In genomic region chr2:134145519-134145918, GRCh38 we compare ENCODE assay signal across 17 cellular contexts.
A peak's percentile ranks its signal among the peaks of the same experiment; 100 is the strongest.
DNase-seq lines count a peak whose midpoint lies in the region; ATAC-seq and TF ChIP-seq lines count a peak whose summit lies in the region.
"Had no signal": no experiment of that assay in that cellular context is flagged by ENCODE, and none has a peak within 500 bp of the region (broad histone marks: within the 10 kb centered on the region; RNA-seq: fewer than 3 reads in every experiment).

No MANE protein-coding gene starts in this region.

- H3K27me3 ChIP-seq in CD4-positive, alpha-beta memory T cell (ENCODE audit: insufficient read depth, low read length): no peaks in the 10 kb centered on the region
- H3K27me3 ChIP-seq in left lung: no peaks in the 10 kb centered on the region
- H3K27me3 ChIP-seq: SJCRH30 had no signal

- H3K27me3 Mint-ChIP-seq in CD4-positive, alpha-beta memory T cell: no peaks in the 10 kb centered on the region
- H3K27me3 Mint-ChIP-seq in central memory CD8-positive, alpha-beta T cell: no peaks in the 10 kb centered on the region
- H3K27me3 Mint-ChIP-seq in naive B cell: no peaks in the 10 kb centered on the region

- peaks cover 14 to 19% of the 10 kb centered on the region in 2 donors for H3K36me3 Mint-ChIP-seq in CD4-positive, alpha-beta memory T cell
- peaks cover 2% of the 10 kb centered on the region for H3K36me3 Mint-ChIP-seq in central memory CD8-positive, alpha-beta T cell (ENCODE audit: insufficient read depth)
- peaks cover 7 to 11% of the 10 kb centered on the region in 2 donors for H3K36me3 Mint-ChIP-seq in naive B cell

- H3K4me1 ChIP-seq in CD4-positive, alpha-beta memory T cell (ENCODE audit: insufficient read depth, low read length): peaks cover 82% of the 10 kb centered on the region
- H3K4me1 ChIP-seq in left lung: peaks cover 9 to 17% of the 10 kb centered on the region in 2 donors

- no peaks in the 10 kb centered on the region for H3K36me3 ChIP-seq in CD4-positive, alpha-beta memory T cell (ENCODE audit: insufficient read depth, low read length)
- no peaks in the 10 kb centered on the region for H3K36me3 ChIP-seq in left lung

- intact Hi-C loops in CD4-positive, alpha-beta memory T cell (cut with micrococcal nuclease): no loop called here
- intact Hi-C loops in left lung (cut with DNase I): no loop called here

- no peak for TF ChIP-seq CTCF in left lung (IDR thresholded peaks at IDR 0.05)

- no peaks in the 10 kb centered on the region for H3K9me3 ChIP-seq in CD4-positive, alpha-beta memory T cell (ENCODE audit: control insufficient read depth in 1 of 2, low read length in 2 of 2)
- no peaks in the 10 kb centered on the region for H3K9me3 ChIP-seq in left lung
- H3K9me3 ChIP-seq: SJCRH30 had no signal

- no peak overlapping the region for H3K27ac ChIP-seq in CD4-positive, alpha-beta memory T cell (ENCODE audit: low read depth, low read length)
- H3K27ac ChIP-seq in left lung: no peak overlapping the region
- H3K27ac ChIP-seq: RWPE1, SJCRH30 had no signal

- H3K27ac Mint-ChIP-seq in CD4-positive, alpha-beta memory T cell: peak overlapping the region; percentile 6 to 87 (median 51)
- H3K27ac Mint-ChIP-seq in central memory CD8-positive, alpha-beta T cell (ENCODE audit: low read depth): peak overlapping the region; percentile 30
- H3K27ac Mint-ChIP-seq in naive B cell: peak overlapping the region; percentile 58 to 89 (median 78)

- H3K4me3 Mint-ChIP-seq in CD4-positive, alpha-beta memory T cell: peak overlapping the region in 1 of 8 donors; percentile 46
- H3K4me3 Mint-ChIP-seq in central memory CD8-positive, alpha-beta T cell: no peak overlapping the region
- peak overlapping the region in 1 of 8 donors; percentile 21 for H3K4me3 Mint-ChIP-seq in naive B cell

- CTCF ChIA-PET in CD4-positive, alpha-beta memory T cell (lab: Charles Lee; ENCODE audit: partially characterized antibody): interaction anchor here (1.6 kb wide), 1 partner anchor 9 kb away, joined by 4 read pairs; no protein-coding TSS in a partner anchor

- ATAC-seq in central memory CD8-positive, alpha-beta T cell (replicated peaks; ENCODE audit: extremely low read depth, poor library complexity, severe bottlenecking): no peak
- ATAC-seq in naive B cell (ENCODE audit: low read depth in 2 of 2) (no peak), left lung (no peak)
- no peak for ATAC-seq in stimulated activated naive CD8-positive, alpha-beta T cell treated with anti-CD3 and anti-CD28 coated beads, Interleukin-15, Interleukin-2, amounts not matched to agents 100 U/mL and 50 U/mL, for 24 hours

- H3K4me3 ChIP-seq in CD4-positive, alpha-beta memory T cell (ENCODE audit: low read length in 2 of 2): no peak overlapping the region
- H3K4me3 ChIP-seq in left lung: no peak overlapping the region
- H3K4me3 ChIP-seq: SJCRH30 had no signal

- no peak for DNase-seq in CD4-positive, alpha-beta memory T cell
- DNase-seq in RPMI8226 (peak; percentile 30), naive B cell (no peak), AG08395 (ENCODE audit: low spot score) (no peak), NOMO-1 (lab: John Stamatoyannopoulos, UW; ENCODE audit: unreplicated experiment in 2 of 2) (no peak), left lung (no peak)
- DNase-seq in central memory CD8-positive, alpha-beta T cell (ENCODE audit: low spot score in 2 of 2): no peak
- DNase-seq in stimulated activated naive CD8-positive, alpha-beta T cell treated with anti-CD3 and anti-CD28 coated beads, Interleukin-15, Interleukin-2, amounts not matched to agents 100 U/mL and 50 U/mL, for 24 hours: no peak
- DNase-seq: AML-193, DND-41, GOT3, NCI-H1417, NCI-H1930, NCI-H2171, NCI-H446 treated with DMSO at 0.1 percent for 48 hours, SJCRH30 had no signal

- H3K4me1 Mint-ChIP-seq in CD4-positive, alpha-beta memory T cell: peaks cover 67 to 89% (median 79%) of the 10 kb centered on the region in 4 donors
- peaks cover 79% of the 10 kb centered on the region for H3K4me1 Mint-ChIP-seq in central memory CD8-positive, alpha-beta T cell
- peaks cover 77 to 98% (median 89%) of the 10 kb centered on the region in 3 donors for H3K4me1 Mint-ChIP-seq in naive B cell

- POLR2A ChIA-PET in CD4-positive, alpha-beta memory T cell (lab: Charles Lee; ENCODE audit: partially characterized antibody): interaction anchor here (1.2 kb wide), 1 partner anchor 37 kb away, joined by 3 read pairs; no protein-coding TSS in a partner anchor

- H3K9me3 Mint-ChIP-seq in CD4-positive, alpha-beta memory T cell: no peaks in the 10 kb centered on the region
- H3K9me3 Mint-ChIP-seq in central memory CD8-positive, alpha-beta T cell: no peaks in the 10 kb centered on the region
- no peaks in the 10 kb centered on the region for H3K9me3 Mint-ChIP-seq in naive B cell
